Comparison of ENCODE assay signal across 2 cellular contexts in the genomic region with DNA sequence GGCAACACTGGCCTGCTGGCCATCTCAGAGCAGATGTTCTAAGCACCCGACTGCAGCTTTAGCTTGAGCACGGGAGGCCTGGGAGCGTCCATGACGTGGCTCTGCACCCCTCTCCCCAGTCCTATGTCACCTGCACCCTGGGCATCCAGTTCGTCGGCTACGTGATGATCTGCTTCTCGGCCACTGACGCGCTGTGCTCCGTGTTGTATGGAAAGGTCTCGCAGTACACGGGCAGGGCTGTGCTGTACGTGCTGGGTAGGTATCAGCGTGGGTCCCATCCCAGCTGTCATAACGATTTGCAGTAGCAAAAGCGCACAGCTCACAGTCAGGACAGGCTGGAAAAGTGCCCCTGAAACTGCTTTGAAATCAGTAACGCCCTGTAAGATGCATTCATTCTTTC.
TF ChIP-seq lines count a peak whose summit lies in the region.

No MANE protein-coding gene starts in this region.

TF ChIP-seq in SK-N-SH, 30 proteins besides CTCF, POLR2A, EP300 and RAD21 (continued from another document):
- TF ChIP-seq, protein P1, sequence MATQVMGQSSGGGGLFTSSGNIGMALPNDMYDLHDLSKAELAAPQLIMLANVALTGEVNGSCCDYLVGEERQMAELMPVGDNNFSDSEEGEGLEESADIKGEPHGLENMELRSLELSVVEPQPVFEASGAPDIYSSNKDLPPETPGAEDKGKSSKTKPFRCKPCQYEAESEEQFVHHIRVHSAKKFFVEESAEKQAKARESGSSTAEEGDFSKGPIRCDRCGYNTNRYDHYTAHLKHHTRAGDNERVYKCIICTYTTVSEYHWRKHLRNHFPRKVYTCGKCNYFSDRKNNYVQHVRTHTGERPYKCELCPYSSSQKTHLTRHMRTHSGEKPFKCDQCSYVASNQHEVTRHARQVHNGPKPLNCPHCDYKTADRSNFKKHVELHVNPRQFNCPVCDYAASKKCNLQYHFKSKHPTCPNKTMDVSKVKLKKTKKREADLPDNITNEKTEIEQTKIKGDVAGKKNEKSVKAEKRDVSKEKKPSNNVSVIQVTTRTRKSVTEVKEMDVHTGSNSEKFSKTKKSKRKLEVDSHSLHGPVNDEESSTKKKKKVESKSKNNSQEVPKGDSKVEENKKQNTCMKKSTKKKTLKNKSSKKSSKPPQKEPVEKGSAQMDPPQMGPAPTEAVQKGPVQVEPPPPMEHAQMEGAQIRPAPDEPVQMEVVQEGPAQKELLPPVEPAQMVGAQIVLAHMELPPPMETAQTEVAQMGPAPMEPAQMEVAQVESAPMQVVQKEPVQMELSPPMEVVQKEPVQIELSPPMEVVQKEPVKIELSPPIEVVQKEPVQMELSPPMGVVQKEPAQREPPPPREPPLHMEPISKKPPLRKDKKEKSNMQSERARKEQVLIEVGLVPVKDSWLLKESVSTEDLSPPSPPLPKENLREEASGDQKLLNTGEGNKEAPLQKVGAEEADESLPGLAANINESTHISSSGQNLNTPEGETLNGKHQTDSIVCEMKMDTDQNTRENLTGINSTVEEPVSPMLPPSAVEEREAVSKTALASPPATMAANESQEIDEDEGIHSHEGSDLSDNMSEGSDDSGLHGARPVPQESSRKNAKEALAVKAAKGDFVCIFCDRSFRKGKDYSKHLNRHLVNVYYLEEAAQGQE (IDR thresholded peaks at IDR 0.05; ENCODE audit: low read depth, low read length), result no peak

TF ChIP-seq in SK-N-SH treated with all-trans-retinoic acid at 6 μM for 48 hours, 23 proteins besides CTCF, POLR2A, EP300 and RAD21 (continued from another document):
- no peak for TF ChIP-seq ARNTL (CRISPR knock-in tag; IDR thresholded peaks at IDR 0.05; ENCODE audit: borderline replicate concordance, low read depth)
- no peak for TF ChIP-seq ESRRG (CRISPR knock-in tag; IDR thresholded peaks at IDR 0.05)
